Comparison of ENCODE assay signal across 2 cellular contexts in genomic region chr16:30570621-30571443, GRCh38.
A peak's percentile ranks its signal among the peaks of the same experiment; 100 is the strongest.
TF ChIP-seq lines count a peak whose summit lies in the region.

No MANE protein-coding gene starts in this region.

TF ChIP-seq in IMR-90, 13 proteins besides CTCF, POLR2A, EP300 and RAD21:
- TF ChIP-seq CEBPB (IDR thresholded peaks at IDR 0.05; ENCODE audit: low read depth, low read length) (no peak), MAFK (IDR thresholded peaks at IDR 0.05; ENCODE audit: low read depth, low read length) (no peak), SMC3 (IDR thresholded peaks at IDR 0.05; ENCODE audit: low read depth, low read length) (no peak)
TF ChIP-seq in IMR-90: peak in this region for 0.

TF ChIP-seq in GM12878, 131 proteins besides CTCF, POLR2A, EP300 and RAD21:
- no peak for TF ChIP-seq PBX3 (IDR thresholded peaks at IDR 0.05; ENCODE audit: insufficient replicate concordance, low read depth, low read length)
- peak; percentile 31 to 39; a peak in 2 of 4 replicates for TF ChIP-seq IKZF2 (IDR thresholded peaks at IDR 0.05)
- TF ChIP-seq MTA3 (IDR thresholded peaks at IDR 0.05; ENCODE audit: borderline replicate concordance, low read length) = no peak
- peak; percentile 71 for TF ChIP-seq REST (IDR thresholded peaks at IDR 0.05; ENCODE audit: low read depth, low read length)
- TF ChIP-seq MYC (IDR thresholded peaks at IDR 0.05; ENCODE audit: insufficient read depth, insufficient read length, insufficient replicate concordance, low read length, severe bottlenecking) = no peak
